8 cellular contexts compared by ENCODE assay signal in genomic region chr20:51563597-51564332, GRCh38. TPM values are rescaled to one million over a fixed set of nuclear protein-coding genes. Genes with fewer than 3 reads are reported as not detected.
DNase-seq lines count a peak whose midpoint lies in the region; ATAC-seq and TF ChIP-seq lines count a peak whose summit lies in the region.

No MANE protein-coding gene starts in this region.

- H3K27me3 ChIP-seq in lower lobe of right lung (ENCODE audit: low read depth) (peaks cover 58% of the 10 kb centered on the region), thoracic aorta (replicated peaks; ENCODE audit: insufficient read depth) (no peaks in the 10 kb centered on the region)

- H3K9me3 ChIP-seq in lower lobe of right lung (no peaks in the 10 kb centered on the region), thoracic aorta (no peaks in the 10 kb centered on the region)

- DNase-seq in NCI-H748 (lab: John Stamatoyannopoulos, UW; ENCODE audit: unreplicated experiment) (peak; percentile 4), NCI-H748 treated with DMSO at 0.1 percent for 48 hours (lab: John Stamatoyannopoulos, UW) (no peak), RKO (ENCODE audit: low spot score) (peak; percentile 35), dermis blood vessel endothelial cell (peak; percentile 91), lower lobe of right lung (peak; percentile 51), thoracic aorta (ENCODE audit: low spot score) (peak; percentile 40)

- H3K4me1 ChIP-seq in lower lobe of right lung (peaks cover 34% of the 10 kb centered on the region), thoracic aorta (ENCODE audit: control insufficient read depth in 1 of 2, low read depth in 2 of 2) (peaks cover 13 to 59% of the 10 kb centered on the region in 2 donors)

- intact Hi-C loops in lower lobe of right lung (cut with DNase I) = no loop called here

- H3K27ac ChIP-seq in lower lobe of right lung (peak overlapping the region; percentile 84), thoracic aorta (peak overlapping the region; percentile 81 to 86)

- H3K4me3 ChIP-seq in lower lobe of right lung = no peak overlapping the region
- H3K4me3 ChIP-seq in thoracic aorta = peak overlapping the region; percentile 73

- ATAC-seq in lower lobe of right lung (peak; percentile 51 to 70), thoracic aorta (ENCODE audit: insufficient number of reproducible peaks, low FRiP score, low read depth) (peak; percentile 36), GM19452 (IDR thresholded peaks at IDR 0.05; ENCODE audit: unreplicated experiment) (no peak), GM18861 (IDR thresholded peaks at IDR 0.05; ENCODE audit: unreplicated experiment) (no peak)

- TF ChIP-seq CTCF in lower lobe of right lung (IDR thresholded peaks at IDR 0.05) = no peak
- TF ChIP-seq CTCF in thoracic aorta (IDR thresholded peaks at IDR 0.05) = no peak

- H3K36me3 ChIP-seq in lower lobe of right lung (no peaks in the 10 kb centered on the region), thoracic aorta (no peaks in the 10 kb centered on the region)

RNA-seq across cellular contexts. Expression of gene NFATC2, which starts 21.2 kb away (rescaled TPM):
- total RNA-seq in dermis blood vessel endothelial cell (4.8 and 8.8 TPM in 2 replicates), lower lobe of right lung (6.6 TPM), thoracic aorta (10 to 100 TPM; 11.9 to 24.5 TPM)

Comparison
In these comparisons a context has a peak if more than half of its experiments do, and no peak if none do; other contexts are left out.
1. ATAC-seq: peak in lower lobe of right lung (2 of 2) and thoracic aorta (single experiment); none in GM19452 (single experiment) and GM18861 (single experiment).